Comparison of ENCODE assay signal across 1 cellular context in genomic region chr17:49553676-49554335, GRCh38.
TF ChIP-seq lines count a peak whose summit lies in the region.

No MANE protein-coding gene starts in this region.

TF ChIP-seq in H1, 55 proteins besides CTCF, POLR2A, EP300 and RAD21:
- TF ChIP-seq, protein P1, sequence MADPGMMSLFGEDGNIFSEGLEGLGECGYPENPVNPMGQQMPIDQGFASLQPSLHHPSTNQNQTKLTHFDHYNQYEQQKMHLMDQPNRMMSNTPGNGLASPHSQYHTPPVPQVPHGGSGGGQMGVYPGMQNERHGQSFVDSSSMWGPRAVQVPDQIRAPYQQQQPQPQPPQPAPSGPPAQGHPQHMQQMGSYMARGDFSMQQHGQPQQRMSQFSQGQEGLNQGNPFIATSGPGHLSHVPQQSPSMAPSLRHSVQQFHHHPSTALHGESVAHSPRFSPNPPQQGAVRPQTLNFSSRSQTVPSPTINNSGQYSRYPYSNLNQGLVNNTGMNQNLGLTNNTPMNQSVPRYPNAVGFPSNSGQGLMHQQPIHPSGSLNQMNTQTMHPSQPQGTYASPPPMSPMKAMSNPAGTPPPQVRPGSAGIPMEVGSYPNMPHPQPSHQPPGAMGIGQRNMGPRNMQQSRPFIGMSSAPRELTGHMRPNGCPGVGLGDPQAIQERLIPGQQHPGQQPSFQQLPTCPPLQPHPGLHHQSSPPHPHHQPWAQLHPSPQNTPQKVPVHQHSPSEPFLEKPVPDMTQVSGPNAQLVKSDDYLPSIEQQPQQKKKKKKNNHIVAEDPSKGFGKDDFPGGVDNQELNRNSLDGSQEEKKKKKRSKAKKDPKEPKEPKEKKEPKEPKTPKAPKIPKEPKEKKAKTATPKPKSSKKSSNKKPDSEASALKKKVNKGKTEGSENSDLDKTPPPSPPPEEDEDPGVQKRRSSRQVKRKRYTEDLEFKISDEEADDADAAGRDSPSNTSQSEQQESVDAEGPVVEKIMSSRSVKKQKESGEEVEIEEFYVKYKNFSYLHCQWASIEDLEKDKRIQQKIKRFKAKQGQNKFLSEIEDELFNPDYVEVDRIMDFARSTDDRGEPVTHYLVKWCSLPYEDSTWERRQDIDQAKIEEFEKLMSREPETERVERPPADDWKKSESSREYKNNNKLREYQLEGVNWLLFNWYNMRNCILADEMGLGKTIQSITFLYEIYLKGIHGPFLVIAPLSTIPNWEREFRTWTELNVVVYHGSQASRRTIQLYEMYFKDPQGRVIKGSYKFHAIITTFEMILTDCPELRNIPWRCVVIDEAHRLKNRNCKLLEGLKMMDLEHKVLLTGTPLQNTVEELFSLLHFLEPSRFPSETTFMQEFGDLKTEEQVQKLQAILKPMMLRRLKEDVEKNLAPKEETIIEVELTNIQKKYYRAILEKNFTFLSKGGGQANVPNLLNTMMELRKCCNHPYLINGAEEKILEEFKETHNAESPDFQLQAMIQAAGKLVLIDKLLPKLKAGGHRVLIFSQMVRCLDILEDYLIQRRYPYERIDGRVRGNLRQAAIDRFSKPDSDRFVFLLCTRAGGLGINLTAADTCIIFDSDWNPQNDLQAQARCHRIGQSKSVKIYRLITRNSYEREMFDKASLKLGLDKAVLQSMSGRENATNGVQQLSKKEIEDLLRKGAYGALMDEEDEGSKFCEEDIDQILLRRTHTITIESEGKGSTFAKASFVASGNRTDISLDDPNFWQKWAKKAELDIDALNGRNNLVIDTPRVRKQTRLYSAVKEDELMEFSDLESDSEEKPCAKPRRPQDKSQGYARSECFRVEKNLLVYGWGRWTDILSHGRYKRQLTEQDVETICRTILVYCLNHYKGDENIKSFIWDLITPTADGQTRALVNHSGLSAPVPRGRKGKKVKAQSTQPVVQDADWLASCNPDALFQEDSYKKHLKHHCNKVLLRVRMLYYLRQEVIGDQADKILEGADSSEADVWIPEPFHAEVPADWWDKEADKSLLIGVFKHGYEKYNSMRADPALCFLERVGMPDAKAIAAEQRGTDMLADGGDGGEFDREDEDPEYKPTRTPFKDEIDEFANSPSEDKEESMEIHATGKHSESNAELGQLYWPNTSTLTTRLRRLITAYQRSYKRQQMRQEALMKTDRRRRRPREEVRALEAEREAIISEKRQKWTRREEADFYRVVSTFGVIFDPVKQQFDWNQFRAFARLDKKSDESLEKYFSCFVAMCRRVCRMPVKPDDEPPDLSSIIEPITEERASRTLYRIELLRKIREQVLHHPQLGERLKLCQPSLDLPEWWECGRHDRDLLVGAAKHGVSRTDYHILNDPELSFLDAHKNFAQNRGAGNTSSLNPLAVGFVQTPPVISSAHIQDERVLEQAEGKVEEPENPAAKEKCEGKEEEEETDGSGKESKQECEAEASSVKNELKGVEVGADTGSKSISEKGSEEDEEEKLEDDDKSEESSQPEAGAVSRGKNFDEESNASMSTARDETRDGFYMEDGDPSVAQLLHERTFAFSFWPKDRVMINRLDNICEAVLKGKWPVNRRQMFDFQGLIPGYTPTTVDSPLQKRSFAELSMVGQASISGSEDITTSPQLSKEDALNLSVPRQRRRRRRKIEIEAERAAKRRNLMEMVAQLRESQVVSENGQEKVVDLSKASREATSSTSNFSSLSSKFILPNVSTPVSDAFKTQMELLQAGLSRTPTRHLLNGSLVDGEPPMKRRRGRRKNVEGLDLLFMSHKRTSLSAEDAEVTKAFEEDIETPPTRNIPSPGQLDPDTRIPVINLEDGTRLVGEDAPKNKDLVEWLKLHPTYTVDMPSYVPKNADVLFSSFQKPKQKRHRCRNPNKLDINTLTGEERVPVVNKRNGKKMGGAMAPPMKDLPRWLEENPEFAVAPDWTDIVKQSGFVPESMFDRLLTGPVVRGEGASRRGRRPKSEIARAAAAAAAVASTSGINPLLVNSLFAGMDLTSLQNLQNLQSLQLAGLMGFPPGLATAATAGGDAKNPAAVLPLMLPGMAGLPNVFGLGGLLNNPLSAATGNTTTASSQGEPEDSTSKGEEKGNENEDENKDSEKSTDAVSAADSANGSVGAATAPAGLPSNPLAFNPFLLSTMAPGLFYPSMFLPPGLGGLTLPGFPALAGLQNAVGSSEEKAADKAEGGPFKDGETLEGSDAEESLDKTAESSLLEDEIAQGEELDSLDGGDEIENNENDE (IDR thresholded peaks at IDR 0.05; ENCODE audit: insufficient replicate concordance, low read length), result no peak
- TF ChIP-seq CREB1 (IDR thresholded peaks at IDR 0.05), result no peak
- no peak for TF ChIP-seq KDM4A (IDR thresholded peaks at IDR 0.05; ENCODE audit: low read depth, low read length, severe bottlenecking)
- no peak for TF ChIP-seq BRCA1 (IDR thresholded peaks at IDR 0.05; ENCODE audit: low read depth, low read length)
- no peak for TF ChIP-seq SIRT6 (IDR thresholded peaks at IDR 0.05; ENCODE audit: low read length)
- TF ChIP-seq EGR1 (IDR thresholded peaks at IDR 0.05; ENCODE audit: borderline replicate concordance, low read depth, low read length), result no peak
- TF ChIP-seq TAF7 (optimal IDR thresholded peaks at IDR 0.05; ENCODE audit: borderline replicate concordance, low read depth, low read length), result no peak
- TF ChIP-seq SP2 (IDR thresholded peaks at IDR 0.05; ENCODE audit: low read length), result no peak
- no peak for TF ChIP-seq CHD1 (IDR thresholded peaks at IDR 0.05; ENCODE audit: low read depth, low read length)
- TF ChIP-seq KDM5A (IDR thresholded peaks at IDR 0.05; ENCODE audit: low read length), result no peak
- TF ChIP-seq CHD2 (IDR thresholded peaks at IDR 0.05; ENCODE audit: low read length), result no peak
- TF ChIP-seq PHF8 (conservative IDR thresholded peaks at IDR 0.05; ENCODE audit: low read depth, low read length), result no peak
- TF ChIP-seq NANOG (IDR thresholded peaks at IDR 0.05; ENCODE audit: insufficient read depth, low read depth, low read length, poor library complexity, severe bottlenecking), result no peak
- no peak for TF ChIP-seq TAF1 (IDR thresholded peaks at IDR 0.05; ENCODE audit: low read depth, low read length)
- no peak for TF ChIP-seq SP4 (IDR thresholded peaks at IDR 0.05; ENCODE audit: low read length)
- no peak for TF ChIP-seq RNF2 (IDR thresholded peaks at IDR 0.05; ENCODE audit: borderline replicate concordance, low read depth, low read length, missing control alignments, poor library complexity, severe bottlenecking)
- TF ChIP-seq, protein P2, sequence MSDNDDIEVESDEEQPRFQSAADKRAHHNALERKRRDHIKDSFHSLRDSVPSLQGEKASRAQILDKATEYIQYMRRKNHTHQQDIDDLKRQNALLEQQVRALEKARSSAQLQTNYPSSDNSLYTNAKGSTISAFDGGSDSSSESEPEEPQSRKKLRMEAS (IDR thresholded peaks at IDR 0.05), result no peak
- TF ChIP-seq TBP (IDR thresholded peaks at IDR 0.05; ENCODE audit: low read depth, low read length), result no peak
- no peak for TF ChIP-seq FOSL1 (IDR thresholded peaks at IDR 0.05; ENCODE audit: insufficient read depth, low read depth, low read length)
